In genomic region chr16:1528921-1529537, GRCh38 we compare ENCODE assay signal across 14 cellular contexts. TPM values are rescaled to one million over a fixed set of nuclear protein-coding genes. Genes with fewer than 3 reads are reported as not detected.
"Had no signal": no experiment of that assay in that cellular context is flagged by ENCODE, and none has a peak within 500 bp of the region (broad histone marks: within the 10 kb centered on the region; RNA-seq: fewer than 3 reads in every experiment).

No MANE protein-coding gene starts in this region.

- H3K27ac Mint-ChIP-seq: memory B cell, type B pancreatic cell had no signal

- H3K9me3 ChIP-seq: esophagus muscularis mucosa, prostate gland, sigmoid colon had no signal

- H3K27me3 ChIP-seq: esophagus muscularis mucosa, sigmoid colon had no signal

- H3K4me1 ChIP-seq: prostate gland had no signal

- H3K9me3 Mint-ChIP-seq: activated T-cell treated with anti-CD3 and anti-CD28 coated beads, Interleukin-2, amount 50 U/mL, for 4 hours; memory B cell; type B pancreatic cell had no signal

- H3K4me3 ChIP-seq: esophagus muscularis mucosa, prostate gland, sigmoid colon had no signal

- DNase-seq: activated CD4-positive, alpha-beta T cell treated with anti-CD3 and anti-CD28 coated beads for 48 hours; activated gamma-delta T cell treated with Interleukin-2 at 50 U/mL for 16 hours; activated T-cell treated with anti-CD3 and anti-CD28 coated beads, Interleukin-2, amount 50 U/mL, for 4 hours; nucleus accumbens; sigmoid colon; stimulated activated CD4-positive, alpha-beta T cell treated with anti-CD3 and anti-CD28 coated beads, Interleukin-12 subunit alpha, Interleukin-12 subunit beta, amount 100 ng/mL, for 4 hours; stimulated activated naive CD4-positive, alpha-beta T cell treated with Interleukin-2 at 50 U/mL for 16 hours had no signal

- H3K4me1 Mint-ChIP-seq: memory B cell had no signal

- H3K36me3 ChIP-seq: prostate gland had no signal

- H3K27ac ChIP-seq: esophagus muscularis mucosa, prostate gland, VCaP had no signal

- H3K27me3 Mint-ChIP-seq: type B pancreatic cell had no signal

- H3K36me3 Mint-ChIP-seq: memory B cell, type B pancreatic cell had no signal

- H3K4me3 Mint-ChIP-seq: memory B cell, type B pancreatic cell had no signal

- ATAC-seq: activated T-cell treated with anti-CD3 and anti-CD28 coated beads, Interleukin-2, amount 50 U/mL, for 4 hours; left cardiac atrium had no signal

RNA-seq across cellular contexts. Expression of gene TMEM204, which starts 4.4 kb away (rescaled TPM):
- total RNA-seq: astrocyte had no signal

RNA-seq across cellular contexts. Expression of gene PTX4, which starts 40.3 kb away (rescaled TPM):
- total RNA-seq: astrocyte, sigmoid colon had no signal
- polyA plus RNA-seq: sigmoid colon had no signal
